Comparison of ENCODE assay signal across 1 cellular context in the genomic region with DNA sequence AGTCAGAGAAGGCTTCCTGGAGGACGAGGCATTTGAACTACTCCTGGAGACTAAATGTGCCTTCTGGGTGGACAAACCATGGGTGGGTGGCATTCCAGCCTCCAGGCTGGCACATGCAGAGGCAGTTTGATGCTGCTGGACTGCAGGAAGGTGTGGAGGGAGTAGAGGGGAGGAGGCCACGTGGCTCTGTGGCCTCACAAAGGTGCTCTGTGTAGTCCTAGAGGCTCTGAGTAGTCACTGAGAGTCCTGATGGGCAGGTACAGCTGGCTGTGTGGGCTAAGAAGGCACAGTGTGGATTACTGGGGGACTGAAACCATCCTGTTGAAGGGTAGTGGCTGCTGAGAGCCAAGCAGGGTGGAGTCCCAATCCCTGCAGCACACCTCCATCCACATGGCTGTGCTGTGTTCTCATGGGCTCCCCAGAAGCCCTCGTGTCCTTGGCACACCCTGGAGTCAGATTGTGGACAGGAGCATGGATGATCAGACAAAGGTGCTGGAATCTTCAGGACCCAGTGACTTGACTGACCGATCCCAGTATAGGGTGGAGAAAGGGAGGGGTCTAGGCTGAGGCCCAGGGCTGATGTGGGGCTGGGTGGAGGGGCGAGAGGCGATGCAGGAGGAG.
TF ChIP-seq lines count a peak whose summit lies in the region.

No MANE protein-coding gene starts in this region.

TF ChIP-seq in H1, 55 proteins besides CTCF, POLR2A, EP300 and RAD21 (continued from another document):
- TF ChIP-seq CHD7 (IDR thresholded peaks at IDR 0.05; ENCODE audit: insufficient replicate concordance, low read length) (no peak), CHD1 (IDR thresholded peaks at IDR 0.05; ENCODE audit: low read depth, low read length) (no peak), ASH2L (IDR thresholded peaks at IDR 0.05; ENCODE audit: low read length) (no peak), SIN3A (conservative IDR thresholded peaks at IDR 0.05 in 1 of 2, IDR thresholded peaks at IDR 0.05 in 1 of 2; ENCODE audit: low read depth in 1 of 2, low read length in 2 of 2) (no peak), YY1 (IDR thresholded peaks at IDR 0.05; ENCODE audit: low read depth, low read length) (no peak), SP2 (IDR thresholded peaks at IDR 0.05; ENCODE audit: low read length) (no peak), SP1 (IDR thresholded peaks at IDR 0.05; ENCODE audit: low read depth, low read length) (no peak), KDM5A (IDR thresholded peaks at IDR 0.05; ENCODE audit: low read length) (no peak), NANOG (IDR thresholded peaks at IDR 0.05; ENCODE audit: insufficient read depth, low read depth, low read length, poor library complexity, severe bottlenecking) (no peak), TBP (IDR thresholded peaks at IDR 0.05; ENCODE audit: low read depth, low read length) (no peak)
